ENCODE assay signal across 1 cellular context in genomic region chr18:3029215-3029972, GRCh38.
TF ChIP-seq lines count a peak whose summit lies in the region.

No MANE protein-coding gene starts in this region.

TF ChIP-seq in H1, 55 proteins besides CTCF, POLR2A, EP300 and RAD21:
- TF ChIP-seq SP4 (IDR thresholded peaks at IDR 0.05; ENCODE audit: low read length) = no peak
- TF ChIP-seq HDAC2 (IDR thresholded peaks at IDR 0.05; ENCODE audit: borderline replicate concordance in 1 of 2, low read depth in 2 of 2, low read length in 2 of 2) = no peak
- no peak for TF ChIP-seq MAFK (IDR thresholded peaks at IDR 0.05; ENCODE audit: low read depth, low read length)
- TF ChIP-seq SIRT6 (IDR thresholded peaks at IDR 0.05; ENCODE audit: low read length) = no peak
- no peak for TF ChIP-seq FOSL1 (IDR thresholded peaks at IDR 0.05; ENCODE audit: insufficient read depth, low read depth, low read length)
- TF ChIP-seq GABPA (IDR thresholded peaks at IDR 0.05; ENCODE audit: borderline replicate concordance, insufficient read depth, low read length) = no peak
- no peak for TF ChIP-seq KDM4A (IDR thresholded peaks at IDR 0.05; ENCODE audit: low read depth, low read length, severe bottlenecking)
- TF ChIP-seq TBP (IDR thresholded peaks at IDR 0.05; ENCODE audit: low read depth, low read length) = no peak
- TF ChIP-seq RXRA (IDR thresholded peaks at IDR 0.05; ENCODE audit: insufficient read depth, low read depth, low read length) = no peak
- TF ChIP-seq SUZ12 (IDR thresholded peaks at IDR 0.05; ENCODE audit: low read length) = no peak
